11 cellular contexts compared by ENCODE assay signal in the genomic region with DNA sequence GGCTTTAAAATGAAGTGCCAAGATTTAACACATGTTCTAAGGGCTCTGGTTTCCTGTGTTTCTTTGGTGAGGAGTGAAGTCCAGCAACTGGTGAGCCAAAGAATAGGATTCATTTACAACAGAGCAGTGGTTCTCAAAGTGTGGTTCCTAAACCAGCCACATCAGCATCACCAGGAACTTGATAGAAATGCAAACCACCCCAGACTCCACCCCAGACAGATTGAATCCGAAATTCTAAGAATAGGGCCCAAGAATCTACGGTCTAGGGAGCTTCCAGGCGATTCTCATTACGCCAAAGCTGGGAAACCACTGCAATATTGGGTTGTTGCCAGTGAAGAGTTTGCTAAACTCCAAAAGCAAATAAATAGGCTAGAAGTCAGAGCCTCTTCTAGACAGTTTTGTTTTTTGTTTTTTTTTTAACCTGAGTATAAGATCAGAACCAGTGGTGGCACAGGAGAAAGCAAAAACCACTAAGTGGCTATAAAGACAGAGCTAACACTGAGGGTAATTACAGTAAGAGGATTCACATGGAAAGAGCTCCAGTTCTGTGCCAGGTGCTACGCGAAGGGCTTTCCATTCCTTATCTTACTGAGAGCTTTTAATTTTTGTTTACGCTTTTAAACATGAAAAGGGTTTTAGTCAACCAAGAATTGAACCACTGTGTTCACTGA. TPM values are rescaled to one million over a fixed set of nuclear protein-coding genes. Genes with fewer than 3 reads are reported as not detected.
DNase-seq lines count a peak whose midpoint lies in the region; ATAC-seq and TF ChIP-seq lines count a peak whose summit lies in the region.
"Had no signal": no experiment of that assay in that cellular context is flagged by ENCODE, and none has a peak within 500 bp of the region (broad histone marks: within the 10 kb centered on the region; RNA-seq: fewer than 3 reads in every experiment).

No MANE protein-coding gene starts in this region.

- ATAC-seq in IMR-90 (ENCODE audit: low read depth): peak; percentile 16
- ATAC-seq in GM21528 (IDR thresholded peaks at IDR 0.05; ENCODE audit: low FRiP score, unreplicated experiment): no peak
- no peak for ATAC-seq in GM18873 (IDR thresholded peaks at IDR 0.05; ENCODE audit: low FRiP score, unreplicated experiment)
- ATAC-seq in HG02970 (IDR thresholded peaks at IDR 0.05; ENCODE audit: low FRiP score, unreplicated experiment): no peak
- ATAC-seq: Panc1 had no signal

- H3K27me3 ChIP-seq in IMR-90 (ENCODE audit: control insufficient read depth, insufficient read depth, low read length) (no peaks in the 10 kb centered on the region), suprapubic skin (no peaks in the 10 kb centered on the region)

- H2BK15ac ChIP-seq in IMR-90 (ENCODE audit: low read depth, low read length): peak overlapping the region; percentile 37; the same call in 2 of the 3 replicates

- in situ Hi-C loops in IMR-90 (cut with MboI; ENCODE audit: low sequenced_read_pairs): no loop called here

- dilution Hi-C loops in IMR-90 (cut with HindIII; ENCODE audit: low sequenced_read_pairs, unreplicated experiment): no loop called here

- peak overlapping the region; percentile 52 for H2BK20ac ChIP-seq in IMR-90 (ENCODE audit: low read depth, low read length)

- H3K18ac ChIP-seq in IMR-90 (ENCODE audit: low read depth, low read length): peak overlapping the region; percentile 7

- peak overlapping the region; percentile 35 for H4K91ac ChIP-seq in IMR-90 (ENCODE audit: insufficient read depth, low read depth, low read length)

- H3K9me3 ChIP-seq in IMR-90 (ENCODE audit: control insufficient read depth, insufficient read depth, low read length) (no peaks in the 10 kb centered on the region), suprapubic skin (no peaks in the 10 kb centered on the region)

- CTCF ChIA-PET in IMR-90 (lab: Yijun Ruan, JAX): interaction anchor here (0.6 to 1.6 kb wide), 8 partner anchors 11 to 1593 kb away, joined by 3 to 6 read pairs (median 4); no protein-coding TSS in a partner anchor

- H3K36me3 ChIP-seq in IMR-90 (ENCODE audit: control insufficient read depth, insufficient read depth, low read length) (no peaks in the 10 kb centered on the region), suprapubic skin (no peaks in the 10 kb centered on the region)

- BruUV-seq in IMR-90 (replicated peaks; lab: Mats Ljungman, UMichigan): no TSS peak

- peak overlapping the region; percentile 54 for H3K23ac ChIP-seq in IMR-90 (ENCODE audit: low read depth, low read length)

- H4K8ac ChIP-seq in IMR-90 (ENCODE audit: low read depth in 2 of 2, low read length in 2 of 2): peak overlapping the region; percentile 46 to 64; a peak in 3 of 4 replicates

- POLR2A ChIA-PET in IMR-90 (lab: Charles Lee; ENCODE audit: unreplicated experiment): interaction anchor here (0.6 to 1.3 kb wide), 3 partner anchors 16 to 80 kb away, joined by 3 to 4 read pairs (median 3); no protein-coding TSS in a partner anchor

- WGBS in IMR-90 (ENCODE audit: extremely low coverage in 2 of 2, insufficient read length in 1 of 2), 2 experiments: no CpG with 5 or more reads among the region's 7 CpGs
- 40% methylated on average over 7 of the region's 7 CpGs for WGBS in suprapubic skin

- peak overlapping the region; percentile 52 for H3K4ac ChIP-seq in IMR-90 (ENCODE audit: low read depth, low read length)

- no peak overlapping the region for H2AFZ ChIP-seq in IMR-90 (replicated peaks; ENCODE audit: low read length, poor library complexity)

- no peak overlapping the region for H3K56ac ChIP-seq in IMR-90 (ENCODE audit: extremely low read depth, insufficient read depth, low read length)

- intact Hi-C loops in IMR-90 (cut with micrococcal nuclease): loop anchor here (5.0 kb wide), 1 partner anchor 170 kb away; the partner anchor contains the start of gene FMO4

- DNase-seq in IMR-90 (peak; percentile 52), iris pigment epithelial cell (ENCODE audit: low read depth) (peak; percentile 93), suprapubic skin (ENCODE audit: low spot score in 2 of 2) (peak in 1 of 2 donors; percentile 59), COLO668 (lab: John Stamatoyannopoulos, UW; ENCODE audit: unreplicated experiment) (no peak)
- DNase-seq: activated naive CD8-positive, alpha-beta T cell treated with anti-CD3 and anti-CD28 coated beads for 36 hours; kidney glomerular epithelial cell had no signal

- peak overlapping the region; percentile 92 for H4K5ac ChIP-seq in IMR-90 (ENCODE audit: low read depth, low read length)

- H4K20me1 ChIP-seq in IMR-90 (ENCODE audit: insufficient read depth, low read length): no peaks in the 10 kb centered on the region

- TF ChIP-seq RAD21 in IMR-90 (IDR thresholded peaks at IDR 0.05; ENCODE audit: low read length): no peak

- peak overlapping the region; percentile 64 for H2BK120ac ChIP-seq in IMR-90 (ENCODE audit: low read depth, low read length)

- no peaks in the 10 kb centered on the region for H3K79me1 ChIP-seq in IMR-90 (ENCODE audit: low read depth in 1 of 2, low read length in 2 of 2)

- no peaks in the 10 kb centered on the region; the same call in 1 of the 2 replicates for H3K9me1 ChIP-seq in IMR-90 (ENCODE audit: insufficient read depth, low read length)

- no peak for TF ChIP-seq CTCF in IMR-90 (conservative IDR thresholded peaks at IDR 0.05; ENCODE audit: low read depth, low read length)
- TF ChIP-seq CTCF in suprapubic skin (IDR thresholded peaks at IDR 0.05): no peak

- peak overlapping the region; percentile 39 for H2AK9ac ChIP-seq in IMR-90 (replicated peaks; ENCODE audit: low read depth, low read length, poor library complexity)

- peak overlapping the region; percentile 41 for H2BK5ac ChIP-seq in IMR-90 (ENCODE audit: low read depth, low read length, poor library complexity, severe bottlenecking)

- peak overlapping the region; percentile 86; the same call in 1 of the 2 replicates for H3K27ac ChIP-seq in IMR-90 (ENCODE audit: insufficient read depth, low read length)
- peak overlapping the region; percentile 34 for H3K27ac ChIP-seq in angular gyrus (ENCODE audit: low read depth, low read length)
- peak overlapping the region; percentile 86 for H3K27ac ChIP-seq in suprapubic skin

- TF ChIP-seq EP300 in suprapubic skin (IDR thresholded peaks at IDR 0.05): no peak

- no peak for TF ChIP-seq POLR2A in IMR-90 (IDR thresholded peaks at IDR 0.05; ENCODE audit: low read depth, low read length)
- no peak for TF ChIP-seq POLR2A in suprapubic skin (IDR thresholded peaks at IDR 0.05)

- H3K14ac ChIP-seq in IMR-90 (replicated peaks; ENCODE audit: low read depth, low read length): peak overlapping the region; percentile 66

- peak overlapping the region; percentile 57 for H3K9ac ChIP-seq in IMR-90 (ENCODE audit: low read depth, low read length)

- H2AK5ac ChIP-seq in IMR-90 (ENCODE audit: low read depth, low read length): peak overlapping the region; percentile 50; the same call in 1 of the 2 replicates

- H3K4me3 ChIP-seq in IMR-90 (ENCODE audit: insufficient read depth, low read depth, low read length): no peak overlapping the region
- H3K4me3 ChIP-seq in suprapubic skin: peak overlapping the region; percentile 3

- peak overlapping the region; percentile 30 for H3K4me2 ChIP-seq in IMR-90 (ENCODE audit: low read depth, low read length)

- H3K4me1 ChIP-seq in IMR-90 (ENCODE audit: control insufficient read depth, insufficient read depth, low read length): peaks cover 13% of the 10 kb centered on the region
- H3K4me1 ChIP-seq in suprapubic skin: peaks cover 47% of the 10 kb centered on the region

TF ChIP-seq in IMR-90, 13 proteins besides CTCF, POLR2A, EP300 and RAD21:
- TF ChIP-seq CHD1 (IDR thresholded peaks at IDR 0.05; ENCODE audit: low read depth, low read length) (no peak), MAFK (IDR thresholded peaks at IDR 0.05; ENCODE audit: low read depth, low read length) (no peak), RCOR1 (IDR thresholded peaks at IDR 0.05; ENCODE audit: insufficient replicate concordance, low read length) (no peak), FOS (IDR thresholded peaks at IDR 0.05; ENCODE audit: low read depth, low read length) (no peak), MXI1 (IDR thresholded peaks at IDR 0.05; ENCODE audit: borderline replicate concordance, low read depth, low read length) (no peak), CEBPB (IDR thresholded peaks at IDR 0.05; ENCODE audit: low read depth, low read length) (no peak)
- TF ChIP-seq, protein P1, sequence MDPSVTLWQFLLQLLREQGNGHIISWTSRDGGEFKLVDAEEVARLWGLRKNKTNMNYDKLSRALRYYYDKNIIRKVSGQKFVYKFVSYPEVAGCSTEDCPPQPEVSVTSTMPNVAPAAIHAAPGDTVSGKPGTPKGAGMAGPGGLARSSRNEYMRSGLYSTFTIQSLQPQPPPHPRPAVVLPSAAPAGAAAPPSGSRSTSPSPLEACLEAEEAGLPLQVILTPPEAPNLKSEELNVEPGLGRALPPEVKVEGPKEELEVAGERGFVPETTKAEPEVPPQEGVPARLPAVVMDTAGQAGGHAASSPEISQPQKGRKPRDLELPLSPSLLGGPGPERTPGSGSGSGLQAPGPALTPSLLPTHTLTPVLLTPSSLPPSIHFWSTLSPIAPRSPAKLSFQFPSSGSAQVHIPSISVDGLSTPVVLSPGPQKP (IDR thresholded peaks at IDR 0.05; ENCODE audit: borderline replicate concordance, low read depth, low read length): no peak

RNA-seq across cellular contexts. Expression of gene FMO2, which starts 42.5 kb away (rescaled TPM):
- total RNA-seq in IMR-90 (2012; rRNA removed) (under 0.01 TPM in 2 replicates), suprapubic skin (10 to 100 TPM in 1 of 4 donors, 1 to 10 TPM in 3; 3.8 to 23.1 (median 6.9) TPM)
- 0.05 TPM in 1 of 2 replicates, not detected in the other for polyA plus RNA-seq in IMR-90 (2012; rRNA removed)
- 0.01 TPM in 1 of 2 replicates, not detected in the other for polyA plus RNA-seq in IMR-90 (2012; cell fraction: cytosol; rRNA removed)
- polyA plus RNA-seq in IMR-90 (2012; cell fraction: nucleus; rRNA removed; ENCODE audit: low replicate concordance): 0.56 TPM in 1 of 2 replicates, not detected in the other
- total RNA-seq: activated naive CD8-positive, alpha-beta T cell treated with anti-CD3 and anti-CD28 coated beads for 36 hours had no signal

RNA-seq across cellular contexts. Expression of gene FMO3, which starts 51.9 kb away (rescaled TPM):
- under 0.01 TPM in 1 of 2 replicates, not detected in the other for total RNA-seq in IMR-90 (2012; rRNA removed)
- 0.04 and 0.10 TPM in 2 replicates for polyA plus RNA-seq in IMR-90 (2012; rRNA removed)
- polyA plus RNA-seq in IMR-90 (2012; cell fraction: cytosol; rRNA removed): 0.03 TPM in 2 replicates
- polyA plus RNA-seq in IMR-90 (2012; cell fraction: nucleus; rRNA removed; ENCODE audit: low replicate concordance): 0.09 TPM in 1 of 2 replicates, not detected in the other
- 1 to 10 TPM in 2 of 4 donors, under 1 TPM in 2; 0.36 to 3.8 (median 1.7) TPM for total RNA-seq in suprapubic skin
- total RNA-seq: activated naive CD8-positive, alpha-beta T cell treated with anti-CD3 and anti-CD28 coated beads for 36 hours had no signal

Comparison
In these comparisons a context has a peak if more than half of its experiments do, and no peak if none do; other contexts are left out.
1. H3K27ac ChIP-seq: peak in every context shown above with its lines; median percentile 86 in IMR-90; 86 in suprapubic skin; 34 in angular gyrus.